ENCODE assay signal across 8 cellular contexts in genomic region chr4:38759077-38759789, GRCh38. TPM values are rescaled to one million over a fixed set of nuclear protein-coding genes. Genes with fewer than 3 reads are reported as not detected.
DNase-seq lines count a peak whose midpoint lies in the region; ATAC-seq, FAIRE-seq and TF ChIP-seq lines count a peak whose summit lies in the region.

No MANE protein-coding gene starts in this region.

- H3K9ac ChIP-seq in neural cell (ENCODE audit: low read length), result no peak overlapping the region

- H3K9me3 ChIP-seq in A549 (no peaks in the 10 kb centered on the region), neural cell (ENCODE audit: low read length) (no peaks in the 10 kb centered on the region)

- no peak overlapping the region for H3K4me3 ChIP-seq in A549
- no peak overlapping the region for H3K4me3 ChIP-seq in fibroblast of pulmonary artery (replicated peaks; ENCODE audit: low read depth, low read length)
- H3K4me3 ChIP-seq in neural cell (ENCODE audit: low read length), result no peak overlapping the region

- peak; percentile 86 for TF ChIP-seq RAD21 in A549 (conservative IDR thresholded peaks at IDR 0.05 in 1 of 2, IDR thresholded peaks at IDR 0.05 in 1 of 2)
- TF ChIP-seq RAD21 in neural cell (conservative IDR thresholded peaks at IDR 0.05), result peak; percentile 81

- 14% methylated on average over 8 of the region's 8 CpGs for WGBS in A549 (ENCODE audit: missing lambda C conversion rate)

- DNase-seq in A549 (ENCODE audit: low read depth in 1 of 2, low spot score in 1 of 2), result peak; percentile 15 to 43
- peak; percentile 34 for DNase-seq in GM13977 (ENCODE audit: low spot score)
- DNase-seq in activated T-helper 1 cell treated with anti-CD3 and anti-CD28 coated beads, Interleukin-2, amount 50 U/mL, for 16 hours (ENCODE audit: low read depth in 1 of 2, low spot score in 1 of 2), result peak; percentile 7 to 33
- DNase-seq in fibroblast of pulmonary artery (ENCODE audit: low read depth), result peak; percentile 85
- peak; percentile 10 to 95 (median 83) for DNase-seq in substantia nigra (lab: John Stamatoyannopoulos, UW)

- H3K27ac ChIP-seq in A549 (no peak overlapping the region), neural cell (ENCODE audit: low read length) (no peak overlapping the region), substantia nigra (ENCODE audit: low read depth, low read length, poor library complexity, severe bottlenecking) (peak overlapping the region; percentile 81)

- CTCF ChIA-PET in A549 (lab: Yijun Ruan, JAX), result interaction anchor here (0.6 to 5.8 kb wide), 41 partner anchors 10 to 658 kb away, joined by 3 to 60 read pairs (median 4); partner anchors contain the start of genes TLR1 and TLR10

- TF ChIP-seq EP300 in A549 (IDR thresholded peaks at IDR 0.05), result no peak
- no peak for TF ChIP-seq EP300 in neural cell (conservative IDR thresholded peaks at IDR 0.05; ENCODE audit: poor library complexity, severe bottlenecking)

- in situ Hi-C loops in GM13977 (cut with MboI; ENCODE audit: low pct_unique_long_range_greater_than_20kb, low sequenced_read_pairs, unreplicated experiment), result loop anchor here (10.0 kb wide), 1 partner anchor 366 kb away; no protein-coding TSS in a partner anchor

- TF ChIP-seq POLR2A in A549 (IDR thresholded peaks at IDR 0.05; ENCODE audit: low read length), result no peak

- H3K27me3 ChIP-seq in neural cell (ENCODE audit: insufficient read depth, low read depth, low read length), result no peaks in the 10 kb centered on the region

- peak; percentile 74 to 94 for ATAC-seq in A549
- ATAC-seq in GM21619 (IDR thresholded peaks at IDR 0.05; ENCODE audit: unreplicated experiment), result no peak

- no peaks in the 10 kb centered on the region for H3K79me2 ChIP-seq in neural cell (replicated peaks; ENCODE audit: insufficient read depth, low read length)

- TF ChIP-seq CTCF in A549 (IDR thresholded peaks at IDR 0.05), result peak; percentile 77
- peak; percentile 68 for TF ChIP-seq CTCF in GM13977 (IDR thresholded peaks at IDR 0.05; ENCODE audit: extremely low read depth, insufficient read depth, missing control alignments)
- TF ChIP-seq CTCF in fibroblast of pulmonary artery (IDR thresholded peaks at IDR 0.05; ENCODE audit: low read length, missing control alignments), result peak; percentile 60
- TF ChIP-seq CTCF in neural cell (IDR thresholded peaks at IDR 0.05; ENCODE audit: poor library complexity, severe bottlenecking), result peak; percentile 78

- no peaks in the 10 kb centered on the region for H3K4me1 ChIP-seq in A549

- POLR2A ChIA-PET in A549 (lab: Yijun Ruan, JAX), result no interaction called here

- no peaks in the 10 kb centered on the region for H3K9me2 ChIP-seq in neural cell (ENCODE audit: insufficient read depth, low read length)

- no peak overlapping the region for H2AFZ ChIP-seq in neural cell (ENCODE audit: low read depth, low read length)

- H4K20me1 ChIP-seq in neural cell (ENCODE audit: insufficient read depth), result no peaks in the 10 kb centered on the region

- no peak for FAIRE-seq in A549 (lab: Jason Lieb, UNC)

- H3K4me2 ChIP-seq in A549, result peak overlapping the region; percentile 32; the same call in 2 of the 3 replicates
- H3K4me2 ChIP-seq in neural cell (ENCODE audit: low read length), result no peak overlapping the region

- H3K36me3 ChIP-seq in neural cell (ENCODE audit: insufficient read depth, low read length), result no peaks in the 10 kb centered on the region

- H3F3A ChIP-seq in neural cell (ENCODE audit: insufficient read depth, low read length, poor library complexity, severe bottlenecking), result no peaks in the 10 kb centered on the region

TF ChIP-seq in A549, 52 proteins besides CTCF, POLR2A, EP300 and RAD21:
- peak; percentile 73 for TF ChIP-seq SMC3 (IDR thresholded peaks at IDR 0.05)
- TF ChIP-seq CBX8 (IDR thresholded peaks at IDR 0.05), result no peak
- peak; percentile 33 for TF ChIP-seq MAFK (IDR thresholded peaks at IDR 0.05; ENCODE audit: partially characterized antibody)

TF ChIP-seq in PFSK-1, 5 proteins besides CTCF, POLR2A, EP300 and RAD21:
- no peak for TF ChIP-seq SIN3A (IDR thresholded peaks at IDR 0.05; ENCODE audit: borderline replicate concordance, insufficient read depth, low read length)
- TF ChIP-seq POLR2AphosphoS5 (IDR thresholded peaks at IDR 0.05; ENCODE audit: low read depth, low read length), result no peak
- TF ChIP-seq FOXP2 (optimal IDR thresholded peaks at IDR 0.05; ENCODE audit: borderline replicate concordance, extremely low read depth, extremely low read length, insufficient read depth), result peak; percentile 52
- no peak for TF ChIP-seq TAF1 (IDR thresholded peaks at IDR 0.05; ENCODE audit: borderline replicate concordance, insufficient read depth, low read length)
- no peak for TF ChIP-seq REST (IDR thresholded peaks at IDR 0.05; ENCODE audit: insufficient read depth in 1 of 2, low read depth in 2 of 2, low read length in 2 of 2)

TF ChIP-seq in neural cell, 6 proteins besides CTCF, POLR2A, EP300 and RAD21:
- TF ChIP-seq MXI1 (conservative IDR thresholded peaks at IDR 0.05; ENCODE audit: poor library complexity, severe bottlenecking) (no peak), SMC3 (conservative IDR thresholded peaks at IDR 0.05; ENCODE audit: poor library complexity) (peak; percentile 78), POLR2AphosphoS5 (IDR thresholded peaks at IDR 0.05) (no peak)

RNA-seq across cellular contexts. Expression of gene TLR10, which starts 23.6 kb away (rescaled TPM):
- 0.11 and 0.14 TPM in 2 replicates for polyA plus RNA-seq in A549 (2011; rRNA removed)
- 0.03 and 0.04 TPM in 2 replicates for polyA plus RNA-seq in A549 (2012; cell fraction: cytosol; rRNA removed)
- polyA plus RNA-seq in A549 (2012; cell fraction: nucleus; rRNA removed), result 0.02 and 0.10 TPM in 2 replicates
- 0.05 to 0.11 TPM in 2 of 3 replicates, not detected in the other for polyA plus RNA-seq in A549 (2017; fragmentation: RNase III; extraction: RNeasy Plus Mini Kit Qiagen cat#74134 plus additional on column Dnase treatment)
- not detected in 2 replicates for polyA minus RNA-seq in A549 (2011; rRNA and poly(A)+ RNA removed)
- polyA plus RNA-seq in PFSK-1 (2012; ENCODE audit: insufficient read length, low read depth), result not detected
- polyA plus RNA-seq in neural cell, result 0.10 and 0.14 TPM in 2 replicates
- 0.24 and 0.46 TPM in 2 replicates for polyA minus RNA-seq in neural cell

RNA-seq across cellular contexts. Expression of gene TLR1, which starts 45.4 kb away (rescaled TPM):
- polyA plus RNA-seq in A549 (2011; rRNA removed), result 2.6 and 2.7 TPM in 2 replicates
- 0.32 and 0.47 TPM in 2 replicates for polyA plus RNA-seq in A549 (2012; cell fraction: cytosol; rRNA removed)
- 0.50 and 0.64 TPM in 2 replicates for polyA plus RNA-seq in A549 (2012; cell fraction: nucleus; rRNA removed)
- 0.83 to 1.2 TPM (median 0.86 TPM) in 3 replicates for polyA plus RNA-seq in A549 (2017; fragmentation: RNase III; extraction: RNeasy Plus Mini Kit Qiagen cat#74134 plus additional on column Dnase treatment)
- polyA minus RNA-seq in A549 (2011; rRNA and poly(A)+ RNA removed), result 1.9 and 2.5 TPM in 2 replicates
- polyA plus RNA-seq in PFSK-1 (2012; ENCODE audit: insufficient read length, low read depth), result 1.3 TPM
- not detected in 2 replicates for polyA plus RNA-seq in neural cell
- polyA minus RNA-seq in neural cell, result not detected in 2 replicates

Comparison
In these comparisons a context has a peak if more than half of its experiments do, and no peak if none do; other contexts are left out.
1. DNase-seq: peak in every context shown above with its lines; median percentile 85 in fibroblast of pulmonary artery; 83 in substantia nigra; 34 in GM13977; 29 in A549; 20 in activated T-helper 1 cell treated with anti-CD3 and anti-CD28 coated beads, Interleukin-2, amount 50 U/mL, for 16 hours.